Comparison of ENCODE assay signal across 3 cellular contexts in genomic region chr1:13812456-13813397, GRCh38.
TF ChIP-seq lines count a peak whose summit lies in the region.

No MANE protein-coding gene starts in this region.

TF ChIP-seq in liver, 16 proteins besides CTCF, POLR2A, EP300 and RAD21 (continued from another document):
- TF ChIP-seq, protein P1, sequence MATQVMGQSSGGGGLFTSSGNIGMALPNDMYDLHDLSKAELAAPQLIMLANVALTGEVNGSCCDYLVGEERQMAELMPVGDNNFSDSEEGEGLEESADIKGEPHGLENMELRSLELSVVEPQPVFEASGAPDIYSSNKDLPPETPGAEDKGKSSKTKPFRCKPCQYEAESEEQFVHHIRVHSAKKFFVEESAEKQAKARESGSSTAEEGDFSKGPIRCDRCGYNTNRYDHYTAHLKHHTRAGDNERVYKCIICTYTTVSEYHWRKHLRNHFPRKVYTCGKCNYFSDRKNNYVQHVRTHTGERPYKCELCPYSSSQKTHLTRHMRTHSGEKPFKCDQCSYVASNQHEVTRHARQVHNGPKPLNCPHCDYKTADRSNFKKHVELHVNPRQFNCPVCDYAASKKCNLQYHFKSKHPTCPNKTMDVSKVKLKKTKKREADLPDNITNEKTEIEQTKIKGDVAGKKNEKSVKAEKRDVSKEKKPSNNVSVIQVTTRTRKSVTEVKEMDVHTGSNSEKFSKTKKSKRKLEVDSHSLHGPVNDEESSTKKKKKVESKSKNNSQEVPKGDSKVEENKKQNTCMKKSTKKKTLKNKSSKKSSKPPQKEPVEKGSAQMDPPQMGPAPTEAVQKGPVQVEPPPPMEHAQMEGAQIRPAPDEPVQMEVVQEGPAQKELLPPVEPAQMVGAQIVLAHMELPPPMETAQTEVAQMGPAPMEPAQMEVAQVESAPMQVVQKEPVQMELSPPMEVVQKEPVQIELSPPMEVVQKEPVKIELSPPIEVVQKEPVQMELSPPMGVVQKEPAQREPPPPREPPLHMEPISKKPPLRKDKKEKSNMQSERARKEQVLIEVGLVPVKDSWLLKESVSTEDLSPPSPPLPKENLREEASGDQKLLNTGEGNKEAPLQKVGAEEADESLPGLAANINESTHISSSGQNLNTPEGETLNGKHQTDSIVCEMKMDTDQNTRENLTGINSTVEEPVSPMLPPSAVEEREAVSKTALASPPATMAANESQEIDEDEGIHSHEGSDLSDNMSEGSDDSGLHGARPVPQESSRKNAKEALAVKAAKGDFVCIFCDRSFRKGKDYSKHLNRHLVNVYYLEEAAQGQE (IDR thresholded peaks at IDR 0.05), result peak; percentile 33
- peak; percentile 31 for TF ChIP-seq FOXA2 (IDR thresholded peaks at IDR 0.05)
- TF ChIP-seq MAX (IDR thresholded peaks at IDR 0.05), result no peak
- TF ChIP-seq GABPA (IDR thresholded peaks at IDR 0.05 in 1 of 2, conservative IDR thresholded peaks at IDR 0.05 in 1 of 2), result no peak

TF ChIP-seq in HepG2, 621 proteins besides CTCF, POLR2A, EP300 and RAD21 (continued from another document):
- TF ChIP-seq, protein P2, sequence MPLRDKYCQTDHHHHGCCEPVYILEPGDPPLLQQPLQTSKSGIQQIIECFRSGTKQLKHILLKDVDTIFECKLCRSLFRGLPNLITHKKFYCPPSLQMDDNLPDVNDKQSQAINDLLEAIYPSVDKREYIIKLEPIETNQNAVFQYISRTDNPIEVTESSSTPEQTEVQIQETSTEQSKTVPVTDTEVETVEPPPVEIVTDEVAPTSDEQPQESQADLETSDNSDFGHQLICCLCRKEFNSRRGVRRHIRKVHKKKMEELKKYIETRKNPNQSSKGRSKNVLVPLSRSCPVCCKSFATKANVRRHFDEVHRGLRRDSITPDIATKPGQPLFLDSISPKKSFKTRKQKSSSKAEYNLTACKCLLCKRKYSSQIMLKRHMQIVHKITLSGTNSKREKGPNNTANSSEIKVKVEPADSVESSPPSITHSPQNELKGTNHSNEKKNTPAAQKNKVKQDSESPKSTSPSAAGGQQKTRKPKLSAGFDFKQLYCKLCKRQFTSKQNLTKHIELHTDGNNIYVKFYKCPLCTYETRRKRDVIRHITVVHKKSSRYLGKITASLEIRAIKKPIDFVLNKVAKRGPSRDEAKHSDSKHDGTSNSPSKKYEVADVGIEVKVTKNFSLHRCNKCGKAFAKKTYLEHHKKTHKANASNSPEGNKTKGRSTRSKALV (CRISPR knock-in tag; IDR thresholded peaks at IDR 0.05), result no peak

TF ChIP-seq in HEK293T, 16 proteins besides CTCF, POLR2A, EP300 and RAD21 (continued from another document):
- TF ChIP-seq PKNOX1 (IDR thresholded peaks at IDR 0.05), result no peak
- no peak for TF ChIP-seq SP1 (IDR thresholded peaks at IDR 0.05)
- no peak for TF ChIP-seq FOXK2 (IDR thresholded peaks at IDR 0.05)
- TF ChIP-seq BHLHE40 (IDR thresholded peaks at IDR 0.05; ENCODE audit: borderline replicate concordance), result no peak
- TF ChIP-seq L3MBTL2 (conservative IDR thresholded peaks at IDR 0.05), result no peak
- TF ChIP-seq FOXM1 (IDR thresholded peaks at IDR 0.05; ENCODE audit: borderline replicate concordance), result no peak
- no peak for TF ChIP-seq ARNT (IDR thresholded peaks at IDR 0.05)
